Comparison of ENCODE assay signal across 26 cellular contexts in the genomic region with DNA sequence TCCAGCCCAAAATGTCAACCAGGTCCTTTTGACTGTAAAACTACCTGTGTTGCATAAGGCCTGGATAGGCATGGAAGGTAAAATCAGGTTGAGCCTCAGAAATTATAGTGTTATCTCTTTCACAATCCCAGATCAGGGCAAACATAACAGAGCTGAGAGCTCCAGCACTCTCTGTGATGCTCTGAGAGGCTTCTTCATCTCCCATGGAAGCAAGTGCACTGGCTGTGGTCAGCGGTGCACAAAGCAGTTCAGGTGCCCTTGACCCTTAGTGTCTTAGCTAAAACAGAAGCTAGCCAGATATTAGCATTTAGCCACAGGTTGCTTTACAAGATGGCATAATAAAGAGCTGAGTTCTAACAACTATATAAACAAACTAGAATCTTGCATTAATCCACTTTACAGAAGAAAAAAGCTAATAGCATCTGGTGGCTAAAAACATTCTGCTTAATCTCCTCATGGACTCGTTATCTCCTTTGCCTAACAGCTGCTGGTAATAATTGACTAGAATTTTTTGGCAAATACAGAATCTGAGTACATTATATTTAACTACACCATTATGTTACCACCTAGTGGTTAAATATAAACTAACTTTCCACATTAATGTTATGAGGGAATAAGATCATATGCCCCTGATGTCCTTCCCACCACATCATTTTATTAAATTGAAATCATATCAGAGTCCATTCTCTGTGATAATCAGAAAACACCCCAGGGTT. TPM values are rescaled to one million over a fixed set of nuclear protein-coding genes. Genes with fewer than 3 reads are reported as not detected.
A peak's percentile ranks its signal among the peaks of the same experiment; 100 is the strongest.
DNase-seq lines count a peak whose midpoint lies in the region; ATAC-seq, FAIRE-seq and TF ChIP-seq lines count a peak whose summit lies in the region.
"Had no signal": no experiment of that assay in that cellular context is flagged by ENCODE, and none has a peak within 500 bp of the region (broad histone marks: within the 10 kb centered on the region; RNA-seq: fewer than 3 reads in every experiment).

No MANE protein-coding gene starts in this region.

- no peaks in the 10 kb centered on the region for H3K79me2 ChIP-seq in DOHH2 (ENCODE audit: control insufficient read depth, low read length)
- H3K79me2 ChIP-seq: parathyroid adenoma had no signal

- H3F3A ChIP-seq in DOHH2 (ENCODE audit: control insufficient read depth, insufficient read depth), result no peaks in the 10 kb centered on the region

- no peak overlapping the region for H3K4me3 ChIP-seq in DOHH2 (ENCODE audit: low read length)
- no peak overlapping the region for H3K4me3 ChIP-seq in kidney (ENCODE audit: low read length in 2 of 2)
- H3K4me3 ChIP-seq: gastrocnemius medialis, K562, SJSA1, tibial nerve had no signal

- no peak for ATAC-seq in HG02678 (IDR thresholded peaks at IDR 0.05; ENCODE audit: unreplicated experiment)
- ATAC-seq in GM21528 (IDR thresholded peaks at IDR 0.05; ENCODE audit: low FRiP score, unreplicated experiment), result no peak
- no peak for ATAC-seq in GM18867 (IDR thresholded peaks at IDR 0.05; ENCODE audit: unreplicated experiment)
- ATAC-seq: gastrocnemius medialis; K562; naive thymus-derived CD4-positive, alpha-beta T cell; T-helper 17 cell had no signal

- H3K9me2 ChIP-seq in DOHH2 (replicated peaks; ENCODE audit: control insufficient read depth, low read length), result no peaks in the 10 kb centered on the region

- H3K4me1 ChIP-seq in DOHH2 (ENCODE audit: control insufficient read depth, low read length) (no peaks in the 10 kb centered on the region), kidney (ENCODE audit: control insufficient read depth in 1 of 2, insufficient read depth in 1 of 2, low read depth in 1 of 2, low read length in 2 of 2) (peaks cover 6 to 9% of the 10 kb centered on the region in 2 donors)
- H3K4me1 ChIP-seq: gastrocnemius medialis, parathyroid adenoma, SJSA1, tibial nerve had no signal

- H3K27ac ChIP-seq in DOHH2 (ENCODE audit: low read depth, low read length) (no peak overlapping the region), kidney (ENCODE audit: low read depth in 2 of 2, low read length in 2 of 2) (peak overlapping the region in 1 of 2 donors; percentile 32)
- H3K27ac ChIP-seq: gastrocnemius medialis, parathyroid adenoma, SJSA1, tibial nerve had no signal

- H3K36me3 ChIP-seq in DOHH2 (ENCODE audit: control insufficient read depth, low read length), result no peaks in the 10 kb centered on the region
- H3K36me3 ChIP-seq in kidney (ENCODE audit: control insufficient read depth in 1 of 2, insufficient read depth in 2 of 2, low read length in 2 of 2), result no peaks in the 10 kb centered on the region
- H3K36me3 ChIP-seq: gastrocnemius medialis, SJSA1, tibial nerve had no signal

- peaks cover 9% of the 10 kb centered on the region; the same call in 1 of the 2 replicates for H3K9me3 ChIP-seq in DOHH2 (ENCODE audit: control insufficient read depth, insufficient read depth, low read length)
- peaks cover 0 to 8% of the 10 kb centered on the region in 2 donors for H3K9me3 ChIP-seq in kidney (ENCODE audit: control insufficient read depth in 1 of 2, low read length in 2 of 2)
- H3K9me3 ChIP-seq: gastrocnemius medialis, SJSA1 had no signal

- in situ Hi-C loops in ACHN (cut with HindIII; ENCODE audit: low pct_ligation_motif_present, low pct_unique_long_range_greater_than_20kb, low sequenced_read_pairs), result no loop called here

- FAIRE-seq in kidney (lab: Jason Lieb, UNC), result peak; percentile 82
- FAIRE-seq: H54, K562, keratinocyte had no signal

- intact Hi-C loops in kidney (cut with DNase I), result no loop called here

- peak; percentile 57 for DNase-seq in ACHN
- peak; percentile 40 for DNase-seq in OCI-M1 (lab: John Stamatoyannopoulos, UW)
- no peak for DNase-seq in kidney
- no peak for DNase-seq in stimulated activated CD4-positive, alpha-beta T cell treated with anti-CD3 and anti-CD28 coated beads, Interleukin-15, amount 100 ng/mL, for 24 hours
- DNase-seq: activated CD4-positive, alpha-beta memory T cell treated with anti-CD3 and anti-CD28 coated beads for 36 hours; activated naive CD4-positive, alpha-beta T cell; amygdala; caudate nucleus; CD4-positive, CD25-positive, alpha-beta regulatory T cell; gastrocnemius medialis; naive thymus-derived CD4-positive, alpha-beta T cell; NCI-H1048; NCI-H510A treated with DMSO at 0.1 percent for 48 hours; stimulated activated CD4-positive, alpha-beta T cell treated with anti-CD3 and anti-CD28 coated beads, Interleukin-2, amount 100 ng/mL, for 24 hours; stimulated activated naive CD4-positive, alpha-beta T cell treated with Interleukin-2 at 50 U/mL for 16 hours; T-helper 17 cell had no signal

- H3K4me2 ChIP-seq in DOHH2 (ENCODE audit: low read length), result no peak overlapping the region

- H4K20me1 ChIP-seq in DOHH2 (ENCODE audit: control insufficient read depth, insufficient read depth, low read depth, low read length), result no peaks in the 10 kb centered on the region

- H3K9ac ChIP-seq in kidney (ENCODE audit: low read length in 2 of 2), result no peak overlapping the region
- H3K9ac ChIP-seq: parathyroid adenoma had no signal

- no peaks in the 10 kb centered on the region for H3K27me3 ChIP-seq in DOHH2 (ENCODE audit: control insufficient read depth, low read length)
- H3K27me3 ChIP-seq: gastrocnemius medialis, tibial nerve had no signal

- peak; percentile 5 for TF ChIP-seq CTCF in DOHH2 (IDR thresholded peaks at IDR 0.05; ENCODE audit: low read depth, low read length, poor library complexity, severe bottlenecking)
- TF ChIP-seq CTCF in kidney (IDR thresholded peaks at IDR 0.05; ENCODE audit: borderline replicate concordance, extremely low read depth, insufficient read depth), result no peak

RNA-seq across cellular contexts. Expression of a gene that starts 25.6 kb away (rescaled TPM):
- total RNA-seq in kidney, result 40.7 TPM
- 13.1 TPM for polyA plus RNA-seq in kidney (ENCODE audit: insufficient read depth, low read depth, low replicate concordance)

Comparison
In these comparisons a context has a peak if more than half of its experiments do, and no peak if none do; other contexts are left out.
1. DNase-seq: peak in ACHN (single experiment) and OCI-M1 (single experiment); none in kidney (single experiment) and stimulated activated CD4-positive, alpha-beta T cell treated with anti-CD3 and anti-CD28 coated beads, Interleukin-15, amount 100 ng/mL, for 24 hours (single experiment).